In the genomic region with DNA sequence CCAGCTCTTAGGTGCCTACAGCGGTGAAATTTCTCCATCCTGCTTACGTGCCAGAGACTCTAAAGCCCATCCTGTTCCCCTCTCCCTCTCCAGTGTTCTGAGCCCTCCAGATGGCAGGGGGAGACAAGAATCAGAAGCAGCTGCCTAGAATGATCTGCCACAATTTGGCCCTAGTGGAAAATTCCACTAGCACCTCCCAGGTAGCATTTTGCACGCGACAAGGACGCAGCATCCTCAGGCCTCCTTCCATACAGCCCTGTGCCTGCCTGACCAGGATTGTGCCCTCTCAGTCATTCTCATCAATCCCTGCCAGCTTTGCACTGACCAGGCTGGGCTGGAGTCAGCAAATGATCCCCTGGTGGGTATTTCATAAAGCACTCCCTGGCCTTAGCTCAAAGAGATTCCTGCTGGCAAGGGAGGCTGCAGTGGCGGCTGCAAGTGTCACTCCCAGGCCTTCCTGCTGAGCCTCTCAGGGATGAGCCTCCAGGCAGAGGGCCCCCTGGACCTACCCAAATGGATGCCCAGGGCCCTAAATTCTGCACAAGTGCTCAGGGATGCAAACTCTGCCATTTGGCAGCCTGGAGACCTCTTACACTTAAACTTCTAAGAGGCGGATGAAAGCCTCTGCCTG, we compare ENCODE assay signal across 19 cellular contexts.
A peak's percentile ranks its signal among the peaks of the same experiment; 100 is the strongest.
DNase-seq lines count a peak whose midpoint lies in the region; ATAC-seq lines count a peak whose summit lies in the region.
"Had no signal": no experiment of that assay in that cellular context is flagged by ENCODE, and none has a peak within 500 bp of the region (broad histone marks: within the 10 kb centered on the region; RNA-seq: fewer than 3 reads in every experiment).

No MANE protein-coding gene starts in this region.

- no peak overlapping the region for H3K4me3 ChIP-seq in CD4-positive, alpha-beta memory T cell (ENCODE audit: low read length in 2 of 2)
- H3K4me3 ChIP-seq: GM23248, MG63 had no signal

- DNase-seq in activated CD8-positive, alpha-beta memory T cell treated with anti-CD3 and anti-CD28 coated beads for 24 hours = peak; percentile 41
- DNase-seq in activated CD8-positive, alpha-beta memory T cell treated with anti-CD3 and anti-CD28 coated beads, Interleukin-2, amount 50 U/mL, for 4 hours = no peak
- DNase-seq in NCI-H1694 (lab: John Stamatoyannopoulos, UW) (peak; percentile 12), sciatic nerve (ENCODE audit: low spot score) (peak; percentile 15)
- DNase-seq in stimulated activated CD4-positive, alpha-beta T cell treated with anti-CD3 and anti-CD28 coated beads, Interleukin-4, amount 100 ng/mL, for 1 hour = no peak
- DNase-seq in CD4-positive, alpha-beta memory T cell = no peak
- DNase-seq: DMS53, GM23248, H7, IMR-90, KG1, MG63, NCI-H2081, NCI-H345, NCI-H526, SHP77 treated with DMSO at 0.1 percent for 48 hours had no signal

- peak overlapping the region; percentile 32 for H3K27ac ChIP-seq in angular gyrus (ENCODE audit: low read depth, low read length)
- no peak overlapping the region for H3K27ac ChIP-seq in CD4-positive, alpha-beta memory T cell (ENCODE audit: low read depth, low read length)
- H3K27ac ChIP-seq: GM23248, RWPE1 had no signal

- H3K27me3 ChIP-seq in CD4-positive, alpha-beta memory T cell (ENCODE audit: insufficient read depth, low read length) = no peaks in the 10 kb centered on the region
- H3K27me3 ChIP-seq: MG63 had no signal

- POLR2A ChIA-PET in CD4-positive, alpha-beta memory T cell (lab: Charles Lee; ENCODE audit: partially characterized antibody) = no interaction called here

- H3K4me1 ChIP-seq in CD4-positive, alpha-beta memory T cell (ENCODE audit: insufficient read depth, low read length) = no peaks in the 10 kb centered on the region

- no peak overlapping the region for H3K27ac Mint-ChIP-seq in CD4-positive, alpha-beta memory T cell

- intact Hi-C loops in sciatic nerve (cut with DNase I) = no loop called here
- intact Hi-C loops in CD4-positive, alpha-beta memory T cell (cut with micrococcal nuclease) = no loop called here

- H3K36me3 ChIP-seq in CD4-positive, alpha-beta memory T cell (ENCODE audit: insufficient read depth, low read length) = no peaks in the 10 kb centered on the region
- H3K36me3 ChIP-seq: MG63 had no signal

- H3K9me3 ChIP-seq in CD4-positive, alpha-beta memory T cell (ENCODE audit: control insufficient read depth in 1 of 2, low read length in 2 of 2) = no peaks in the 10 kb centered on the region

- H3K4me1 Mint-ChIP-seq in CD4-positive, alpha-beta memory T cell = no peaks in the 10 kb centered on the region

- no peak for ATAC-seq in sciatic nerve
- ATAC-seq: Panc1 had no signal

- peaks cover 2 to 33% (median 26%) of the 10 kb centered on the region in 8 donors for H3K9me3 Mint-ChIP-seq in CD4-positive, alpha-beta memory T cell

- H3K36me3 Mint-ChIP-seq in CD4-positive, alpha-beta memory T cell = peaks cover 0 to 3% of the 10 kb centered on the region in 2 donors

- no peak overlapping the region for H3K4me3 Mint-ChIP-seq in CD4-positive, alpha-beta memory T cell

- CTCF ChIA-PET in CD4-positive, alpha-beta memory T cell (lab: Charles Lee; ENCODE audit: partially characterized antibody) = no interaction called here

- peaks cover 9 to 13% of the 10 kb centered on the region in 2 donors for H3K27me3 Mint-ChIP-seq in CD4-positive, alpha-beta memory T cell

Comparison
In these comparisons a context has a peak if more than half of its experiments do, and no peak if none do; other contexts are left out.
1. DNase-seq: peak in activated CD8-positive, alpha-beta memory T cell treated with anti-CD3 and anti-CD28 coated beads for 24 hours (single experiment), NCI-H1694 (single experiment) and sciatic nerve (single experiment); none in activated CD8-positive, alpha-beta memory T cell treated with anti-CD3 and anti-CD28 coated beads, Interleukin-2, amount 50 U/mL, for 4 hours (single experiment), stimulated activated CD4-positive, alpha-beta T cell treated with anti-CD3 and anti-CD28 coated beads, Interleukin-4, amount 100 ng/mL, for 1 hour (single experiment) and CD4-positive, alpha-beta memory T cell (0 of 5).